11 cellular contexts compared by ENCODE assay signal in genomic region chr3:183377307-183377959, GRCh38. TPM values are rescaled to one million over a fixed set of nuclear protein-coding genes. Genes with fewer than 3 reads are reported as not detected.
DNase-seq lines count a peak whose midpoint lies in the region; ATAC-seq and TF ChIP-seq lines count a peak whose summit lies in the region.
"Had no signal": no experiment of that assay in that cellular context is flagged by ENCODE, and none has a peak within 500 bp of the region (broad histone marks: within the 10 kb centered on the region; RNA-seq: fewer than 3 reads in every experiment).

No MANE protein-coding gene starts in this region.

- no peak overlapping the region for H3K9ac ChIP-seq in IMR-90 (ENCODE audit: low read depth, low read length)

- H3K56ac ChIP-seq in IMR-90 (ENCODE audit: extremely low read depth, insufficient read depth, low read length), result no peak overlapping the region

- H3K14ac ChIP-seq in IMR-90 (replicated peaks; ENCODE audit: low read depth, low read length), result no peak overlapping the region

- H3K36me3 ChIP-seq in IMR-90 (ENCODE audit: control insufficient read depth, insufficient read depth, low read length), result no peaks in the 10 kb centered on the region
- H3K36me3 ChIP-seq: cardiac muscle cell, gastrocnemius medialis, suprapubic skin had no signal

- no peak overlapping the region for H3K18ac ChIP-seq in IMR-90 (ENCODE audit: low read depth, low read length)

- H3K36me3 Mint-ChIP-seq in progenitor cell of endocrine pancreas (ENCODE audit: insufficient read depth), result no peaks in the 10 kb centered on the region

- dilution Hi-C loops in IMR-90 (cut with HindIII; ENCODE audit: low sequenced_read_pairs, unreplicated experiment), result no loop called here

- CTCF ChIA-PET in IMR-90 (lab: Yijun Ruan, JAX), result no interaction called here
- CTCF ChIA-PET in RWPE1 (lab: Yijun Ruan, JAX), result interaction anchor here (2.0 kb wide), 1 partner anchor 193 kb away, joined by 12 read pairs; no protein-coding TSS in a partner anchor

- H2AFZ ChIP-seq in IMR-90 (replicated peaks; ENCODE audit: low read length, poor library complexity), result no peak overlapping the region

- H3K9me3 Mint-ChIP-seq in progenitor cell of endocrine pancreas (ENCODE audit: low read depth), result no peaks in the 10 kb centered on the region

- no peaks in the 10 kb centered on the region for H4K20me1 ChIP-seq in IMR-90 (ENCODE audit: insufficient read depth, low read length)

- H3K4me3 Mint-ChIP-seq in progenitor cell of endocrine pancreas (ENCODE audit: low read depth), result no peak overlapping the region

- no CpG with 5 or more reads among the region's 7 CpGs for WGBS in IMR-90 (ENCODE audit: extremely low coverage in 2 of 2, insufficient read length in 1 of 2), 2 experiments

- TF ChIP-seq POLR2A in IMR-90 (IDR thresholded peaks at IDR 0.05; ENCODE audit: low read depth, low read length) (no peak), GM18505 (IDR thresholded peaks at IDR 0.05; ENCODE audit: borderline replicate concordance, extremely low read depth, insufficient read depth, insufficient read length) (no peak)

- H2BK20ac ChIP-seq in IMR-90 (ENCODE audit: low read depth, low read length), result no peak overlapping the region

- no peak overlapping the region for H3K4me2 ChIP-seq in IMR-90 (ENCODE audit: low read depth, low read length)

- no peak for TF ChIP-seq CTCF in IMR-90 (conservative IDR thresholded peaks at IDR 0.05; ENCODE audit: low read depth, low read length)
- TF ChIP-seq CTCF in RWPE1 (conservative IDR thresholded peaks at IDR 0.05; ENCODE audit: low read depth), result no peak
- TF ChIP-seq CTCF in progenitor cell of endocrine pancreas (IDR thresholded peaks at IDR 0.05; ENCODE audit: unreplicated experiment), result no peak
- TF ChIP-seq CTCF in GM13976 (IDR thresholded peaks at IDR 0.05; ENCODE audit: borderline replicate concordance, control extremely low read depth, extremely low read depth, insufficient read depth, missing control alignments), result no peak

- H3K27ac ChIP-seq in IMR-90 (ENCODE audit: insufficient read depth, low read length), result no peak overlapping the region
- no peak overlapping the region for H3K27ac ChIP-seq in RWPE1
- H3K27ac ChIP-seq: cardiac muscle cell, gastrocnemius medialis, suprapubic skin had no signal

- ATAC-seq in GM18868 (IDR thresholded peaks at IDR 0.05; ENCODE audit: unreplicated experiment) (peak; percentile 68), IMR-90 (ENCODE audit: low read depth) (no peak), GM18505 (IDR thresholded peaks at IDR 0.05; ENCODE audit: unreplicated experiment) (no peak)
- ATAC-seq: gastrocnemius medialis had no signal

- no peak for TF ChIP-seq RAD21 in IMR-90 (IDR thresholded peaks at IDR 0.05; ENCODE audit: low read length)

- intact Hi-C loops in IMR-90 (cut with micrococcal nuclease), result no loop called here

- no peak overlapping the region for H3K23ac ChIP-seq in IMR-90 (ENCODE audit: low read depth, low read length)

- peaks cover 17% of the 10 kb centered on the region for H3K4me1 Mint-ChIP-seq in progenitor cell of endocrine pancreas (ENCODE audit: low read depth)

- in situ Hi-C loops in IMR-90 (cut with MboI; ENCODE audit: low sequenced_read_pairs), result loop anchor here (25.0 kb wide), 2 partner anchors 465 to 665 kb away; no protein-coding TSS in a partner anchor
- in situ Hi-C loops in GM13976 (cut with MboI; ENCODE audit: low sequenced_read_pairs, unreplicated experiment), result loop anchor here (25.0 kb wide), 1 partner anchor 665 kb away; no protein-coding TSS in a partner anchor

- H3K9me1 ChIP-seq in IMR-90 (ENCODE audit: insufficient read depth, low read length), result no peaks in the 10 kb centered on the region

- peak overlapping the region; percentile 21 for H3K27ac Mint-ChIP-seq in progenitor cell of endocrine pancreas

- peaks cover 24% of the 10 kb centered on the region for H3K27me3 ChIP-seq in IMR-90 (ENCODE audit: control insufficient read depth, insufficient read depth, low read length)
- H3K27me3 ChIP-seq: cardiac muscle cell, gastrocnemius medialis, suprapubic skin had no signal

- no peak overlapping the region for H4K8ac ChIP-seq in IMR-90 (ENCODE audit: low read depth in 2 of 2, low read length in 2 of 2)

- no peak overlapping the region for H2BK120ac ChIP-seq in IMR-90 (ENCODE audit: low read depth, low read length)

- no peaks in the 10 kb centered on the region for H3K9me3 ChIP-seq in IMR-90 (ENCODE audit: control insufficient read depth, insufficient read depth, low read length)
- H3K9me3 ChIP-seq: gastrocnemius medialis, suprapubic skin had no signal

- peak overlapping the region; percentile 70 for H2AK9ac ChIP-seq in IMR-90 (replicated peaks; ENCODE audit: low read depth, low read length, poor library complexity)

- no peak overlapping the region for H2BK5ac ChIP-seq in IMR-90 (ENCODE audit: low read depth, low read length, poor library complexity, severe bottlenecking)

- H2BK15ac ChIP-seq in IMR-90 (ENCODE audit: low read depth, low read length), result no peak overlapping the region

- H2AK5ac ChIP-seq in IMR-90 (ENCODE audit: low read depth, low read length), result no peak overlapping the region

- POLR2A ChIA-PET in IMR-90 (lab: Charles Lee; ENCODE audit: unreplicated experiment) (no interaction called here), RWPE1 (lab: Yijun Ruan, JAX; ENCODE audit: low non-redundant PET) (no interaction called here)

- no peak overlapping the region for H3K4ac ChIP-seq in IMR-90 (ENCODE audit: low read depth, low read length)

- H4K5ac ChIP-seq in IMR-90 (ENCODE audit: low read depth, low read length), result no peak overlapping the region

- H3K4me1 ChIP-seq in IMR-90 (ENCODE audit: control insufficient read depth, insufficient read depth, low read length), result no peaks in the 10 kb centered on the region
- H3K4me1 ChIP-seq: gastrocnemius medialis, suprapubic skin had no signal

- no TSS peak for BruUV-seq in IMR-90 (replicated peaks; lab: Mats Ljungman, UMichigan)

- H3K27me3 Mint-ChIP-seq in progenitor cell of endocrine pancreas, result peaks cover 8% of the 10 kb centered on the region

- H3K79me1 ChIP-seq in IMR-90 (ENCODE audit: low read depth in 1 of 2, low read length in 2 of 2), result no peaks in the 10 kb centered on the region

- DNase-seq in IMR-90, result no peak
- peak; percentile 65 for DNase-seq in RWPE1 (ENCODE audit: low spot score)
- no peak for DNase-seq in progenitor cell of endocrine pancreas (ENCODE audit: low spot score, unreplicated experiment)
- no peak for DNase-seq in NCI-H1048 (lab: John Stamatoyannopoulos, UW)
- no peak for DNase-seq in GM13976 (ENCODE audit: low spot score)
- DNase-seq: gastrocnemius medialis had no signal

- H3K4me3 ChIP-seq in IMR-90 (ENCODE audit: insufficient read depth, low read depth, low read length), result no peak overlapping the region
- H3K4me3 ChIP-seq: cardiac muscle cell, gastrocnemius medialis, skin epidermis, suprapubic skin had no signal

- H4K91ac ChIP-seq in IMR-90 (ENCODE audit: insufficient read depth, low read depth, low read length), result no peak overlapping the region

TF ChIP-seq in IMR-90, 13 proteins besides CTCF, POLR2A, EP300 and RAD21:
- TF ChIP-seq BHLHE40 (IDR thresholded peaks at IDR 0.05; ENCODE audit: low read depth, low read length), result no peak
- TF ChIP-seq RFX5 (IDR thresholded peaks at IDR 0.05; ENCODE audit: low read depth, low read length), result no peak
- no peak for TF ChIP-seq MAFK (IDR thresholded peaks at IDR 0.05; ENCODE audit: low read depth, low read length)
- no peak for TF ChIP-seq NFE2L2 (IDR thresholded peaks at IDR 0.05; ENCODE audit: low read depth, low read length)
- TF ChIP-seq FOS (IDR thresholded peaks at IDR 0.05; ENCODE audit: low read depth, low read length), result no peak
- TF ChIP-seq, protein P1, sequence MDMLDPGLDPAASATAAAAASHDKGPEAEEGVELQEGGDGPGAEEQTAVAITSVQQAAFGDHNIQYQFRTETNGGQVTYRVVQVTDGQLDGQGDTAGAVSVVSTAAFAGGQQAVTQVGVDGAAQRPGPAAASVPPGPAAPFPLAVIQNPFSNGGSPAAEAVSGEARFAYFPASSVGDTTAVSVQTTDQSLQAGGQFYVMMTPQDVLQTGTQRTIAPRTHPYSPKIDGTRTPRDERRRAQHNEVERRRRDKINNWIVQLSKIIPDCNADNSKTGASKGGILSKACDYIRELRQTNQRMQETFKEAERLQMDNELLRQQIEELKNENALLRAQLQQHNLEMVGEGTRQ (IDR thresholded peaks at IDR 0.05; ENCODE audit: low read depth, low read length), result no peak
- TF ChIP-seq SMC3 (IDR thresholded peaks at IDR 0.05; ENCODE audit: low read depth, low read length), result no peak

RNA-seq across cellular contexts. Expression of gene MCF2L2, which starts 51.0 kb away (rescaled TPM):
- total RNA-seq in IMR-90 (2012; rRNA removed) (under 0.01 TPM in 1 of 2 replicates, not detected in the other), progenitor cell of endocrine pancreas (0.43 and 0.71 TPM in 2 replicates)
- 0.17 TPM in 1 of 2 replicates, not detected in the other for polyA plus RNA-seq in IMR-90 (2012; rRNA removed)
- polyA plus RNA-seq in IMR-90 (2012; cell fraction: cytosol; rRNA removed), result not detected in 2 replicates
- polyA plus RNA-seq in IMR-90 (2012; cell fraction: nucleus; rRNA removed; ENCODE audit: low replicate concordance), result 0.01 and 0.08 TPM in 2 replicates
